ENCODE assay signal across 20 cellular contexts in genomic region chrX:31563792-31564191, GRCh38.
"Had no signal": no experiment of that assay in that cellular context is flagged by ENCODE, and none has a peak within 500 bp of the region (broad histone marks: within the 10 kb centered on the region; RNA-seq: fewer than 3 reads in every experiment).

No MANE protein-coding gene starts in this region.

- H3K36me3 Mint-ChIP-seq: naive thymus-derived CD4-positive, alpha-beta T cell; stimulated activated memory B cell treated with anti-CD40 and anti-IgM and Interleukin-4, amounts not matched to agents 10 μg/mL and 1 μg/mL and 100 μg/mL, for 72 hours had no signal

- H3K36me3 ChIP-seq: heart left ventricle, neutrophil, right lobe of liver, tibial artery, upper lobe of left lung, vagina had no signal

- H3K9me3 ChIP-seq: heart left ventricle, neutrophil, psoas muscle, right lobe of liver, tibial artery, upper lobe of left lung, vagina had no signal

- DNase-seq: effector CD4-positive, alpha-beta T cell; endodermal cell; erythroblast; foreskin melanocyte; heart left ventricle; hippocampal formation; kidney glomerular epithelial cell; mesendoderm; naive thymus-derived CD4-positive, alpha-beta T cell; nephron progenitor cell; psoas muscle; retina; right lobe of liver; stimulated activated CD4-positive, alpha-beta T cell treated with anti-CD3 and anti-CD28 coated beads, Interleukin-4, amount 100 ng/mL, for 1 hour; tibial artery; upper lobe of left lung had no signal

- H3K4me1 ChIP-seq: heart left ventricle, psoas muscle, right lobe of liver, tibial artery, upper lobe of left lung, vagina had no signal

- H3K4me1 Mint-ChIP-seq: endodermal cell; naive thymus-derived CD4-positive, alpha-beta T cell; nephron progenitor cell; stimulated activated memory B cell treated with anti-CD40 and anti-IgM and Interleukin-4, amounts not matched to agents 10 μg/mL and 1 μg/mL and 100 μg/mL, for 72 hours had no signal

- ATAC-seq: naive thymus-derived CD4-positive, alpha-beta T cell; psoas muscle; right lobe of liver; stimulated activated memory B cell treated with anti-CD40 and anti-IgM and Interleukin-4, amounts not matched to agents 10 μg/mL and 1 μg/mL and 100 μg/mL, for 72 hours had no signal

- H3K4me3 Mint-ChIP-seq: endodermal cell; naive thymus-derived CD4-positive, alpha-beta T cell; nephron progenitor cell; stimulated activated memory B cell treated with anti-CD40 and anti-IgM and Interleukin-4, amounts not matched to agents 10 μg/mL and 1 μg/mL and 100 μg/mL, for 72 hours; stimulated activated naive CD8-positive, alpha-beta T cell treated with anti-CD3 and anti-CD28 coated beads, Interleukin-15, Interleukin-2, amounts not matched to agents 100 ng/mL and 50 ng/mL, for 24 hours had no signal

- H3K27me3 Mint-ChIP-seq: naive thymus-derived CD4-positive, alpha-beta T cell; stimulated activated memory B cell treated with anti-CD40 and anti-IgM and Interleukin-4, amounts not matched to agents 10 μg/mL and 1 μg/mL and 100 μg/mL, for 72 hours; stimulated activated naive CD8-positive, alpha-beta T cell treated with anti-CD3 and anti-CD28 coated beads, Interleukin-15, Interleukin-2, amounts not matched to agents 100 ng/mL and 50 ng/mL, for 24 hours had no signal

- H3K27ac Mint-ChIP-seq: endodermal cell; naive thymus-derived CD4-positive, alpha-beta T cell; nephron progenitor cell; stimulated activated memory B cell treated with anti-CD40 and anti-IgM and Interleukin-4, amounts not matched to agents 10 μg/mL and 1 μg/mL and 100 μg/mL, for 72 hours; stimulated activated naive CD8-positive, alpha-beta T cell treated with anti-CD3 and anti-CD28 coated beads, Interleukin-15, Interleukin-2, amounts not matched to agents 100 ng/mL and 50 ng/mL, for 24 hours had no signal

- H3K27me3 ChIP-seq: heart left ventricle, neutrophil, right lobe of liver, tibial artery, upper lobe of left lung, vagina had no signal

- H3K27ac ChIP-seq: heart left ventricle, neutrophil, psoas muscle, right lobe of liver, tibial artery, upper lobe of left lung, vagina had no signal

- H3K4me3 ChIP-seq: heart left ventricle, psoas muscle, right lobe of liver, tibial artery, upper lobe of left lung, vagina had no signal
